ENCODE assay signal across 1 cellular context in genomic region chr17:63621684-63622570, GRCh38.
TF ChIP-seq lines count a peak whose summit lies in the region.

MAP3K3 (plus strand) TSS chr17:63622417; CDS start chr17:63622760, 343 bp downstream.

TF ChIP-seq in HEK293, 187 proteins besides CTCF, POLR2A, EP300 and RAD21 (continued from another document and continues in another):
- TF ChIP-seq, protein P1, sequence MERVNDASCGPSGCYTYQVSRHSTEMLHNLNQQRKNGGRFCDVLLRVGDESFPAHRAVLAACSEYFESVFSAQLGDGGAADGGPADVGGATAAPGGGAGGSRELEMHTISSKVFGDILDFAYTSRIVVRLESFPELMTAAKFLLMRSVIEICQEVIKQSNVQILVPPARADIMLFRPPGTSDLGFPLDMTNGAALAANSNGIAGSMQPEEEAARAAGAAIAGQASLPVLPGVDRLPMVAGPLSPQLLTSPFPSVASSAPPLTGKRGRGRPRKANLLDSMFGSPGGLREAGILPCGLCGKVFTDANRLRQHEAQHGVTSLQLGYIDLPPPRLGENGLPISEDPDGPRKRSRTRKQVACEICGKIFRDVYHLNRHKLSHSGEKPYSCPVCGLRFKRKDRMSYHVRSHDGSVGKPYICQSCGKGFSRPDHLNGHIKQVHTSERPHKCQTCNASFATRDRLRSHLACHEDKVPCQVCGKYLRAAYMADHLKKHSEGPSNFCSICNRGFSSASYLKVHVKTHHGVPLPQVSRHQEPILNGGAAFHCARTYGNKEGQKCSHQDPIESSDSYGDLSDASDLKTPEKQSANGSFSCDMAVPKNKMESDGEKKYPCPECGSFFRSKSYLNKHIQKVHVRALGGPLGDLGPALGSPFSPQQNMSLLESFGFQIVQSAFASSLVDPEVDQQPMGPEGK (tag by site-specific recombination; IDR thresholded peaks at IDR 0.05): peak; percentile 99
- TF ChIP-seq ZNF274 (IDR thresholded peaks at IDR 0.05; ENCODE audit: low read length) (no peak), ZNF274 (tag by site-specific recombination; IDR thresholded peaks at IDR 0.05; ENCODE audit: borderline replicate concordance) (no peak), ZNF645 (tag by site-specific recombination; IDR thresholded peaks at IDR 0.05) (no peak), GLI4 (tag by site-specific recombination; IDR thresholded peaks at IDR 0.05) (peak; percentile 62; the same call in 1 of the 2 replicates), ZNF561 (tag by site-specific recombination; IDR thresholded peaks at IDR 0.05; ENCODE audit: borderline replicate concordance) (peak; percentile 96; the same call in 1 of the 2 replicates), ZNF211 (tag by site-specific recombination; IDR thresholded peaks at IDR 0.05; ENCODE audit: low read depth) (no peak), ZNF132 (tag by site-specific recombination; IDR thresholded peaks at IDR 0.05; ENCODE audit: borderline replicate concordance) (no peak), ZNF76 (tag by site-specific recombination; IDR thresholded peaks at IDR 0.05; ENCODE audit: borderline replicate concordance, low read depth) (no peak; the same call in 1 of the 2 replicates), ZNF548 (tag by site-specific recombination; IDR thresholded peaks at IDR 0.05) (0 out of 2 replicates have a peak, but pooled peaks have one; percentile 17), GLIS2 (tag by site-specific recombination; IDR thresholded peaks at IDR 0.05) (peak; percentile 95), ZSCAN18 (tag by site-specific recombination; IDR thresholded peaks at IDR 0.05) (no peak), AEBP2 (tag by site-specific recombination; IDR thresholded peaks at IDR 0.05; ENCODE audit: borderline replicate concordance) (no peak), ZNF513 (tag by site-specific recombination; IDR thresholded peaks at IDR 0.05) (no peak), ZNF677 (tag by site-specific recombination; IDR thresholded peaks at IDR 0.05) (no peak), SP2 (tag by site-specific recombination; IDR thresholded peaks at IDR 0.05) (peak; percentile 98), TSHZ1 (tag by site-specific recombination; IDR thresholded peaks at IDR 0.05; ENCODE audit: borderline replicate concordance) (peak; percentile 79), ZFP69B (tag by site-specific recombination; IDR thresholded peaks at IDR 0.05) (peak; percentile 83), ZNF707 (tag by site-specific recombination; IDR thresholded peaks at IDR 0.05) (no peak), ZBTB1 (tag by site-specific recombination; IDR thresholded peaks at IDR 0.05) (no peak), SCRT2 (tag by site-specific recombination; IDR thresholded peaks at IDR 0.05) (no peak), SCRT1 (tag by site-specific recombination; IDR thresholded peaks at IDR 0.05; ENCODE audit: borderline replicate concordance) (no peak), KLF1 (tag by site-specific recombination; IDR thresholded peaks at IDR 0.05) (peak; percentile 97), ZNF777 (tag by site-specific recombination; IDR thresholded peaks at IDR 0.05; ENCODE audit: borderline replicate concordance) (no peak), ZNF521 (tag by site-specific recombination; IDR thresholded peaks at IDR 0.05) (no peak), ZNF555 (tag by site-specific recombination; conservative IDR thresholded peaks at IDR 0.05) (no peak), PRDM6 (tag by site-specific recombination; IDR thresholded peaks at IDR 0.05) (no peak), ZNF2 (tag by site-specific recombination; IDR thresholded peaks at IDR 0.05) (peak; percentile 87), ZNF416 (tag by site-specific recombination; IDR thresholded peaks at IDR 0.05) (no peak), ZNF121 (tag by site-specific recombination; IDR thresholded peaks at IDR 0.05) (no peak)
- TF ChIP-seq, protein P2, sequence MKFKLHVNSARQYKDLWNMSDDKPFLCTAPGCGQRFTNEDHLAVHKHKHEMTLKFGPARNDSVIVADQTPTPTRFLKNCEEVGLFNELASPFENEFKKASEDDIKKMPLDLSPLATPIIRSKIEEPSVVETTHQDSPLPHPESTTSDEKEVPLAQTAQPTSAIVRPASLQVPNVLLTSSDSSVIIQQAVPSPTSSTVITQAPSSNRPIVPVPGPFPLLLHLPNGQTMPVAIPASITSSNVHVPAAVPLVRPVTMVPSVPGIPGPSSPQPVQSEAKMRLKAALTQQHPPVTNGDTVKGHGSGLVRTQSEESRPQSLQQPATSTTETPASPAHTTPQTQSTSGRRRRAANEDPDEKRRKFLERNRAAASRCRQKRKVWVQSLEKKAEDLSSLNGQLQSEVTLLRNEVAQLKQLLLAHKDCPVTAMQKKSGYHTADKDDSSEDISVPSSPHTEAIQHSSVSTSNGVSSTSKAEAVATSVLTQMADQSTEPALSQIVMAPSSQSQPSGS (tag by site-specific recombination; IDR thresholded peaks at IDR 0.05; ENCODE audit: low read depth): no peak
- TF ChIP-seq, protein P3, sequence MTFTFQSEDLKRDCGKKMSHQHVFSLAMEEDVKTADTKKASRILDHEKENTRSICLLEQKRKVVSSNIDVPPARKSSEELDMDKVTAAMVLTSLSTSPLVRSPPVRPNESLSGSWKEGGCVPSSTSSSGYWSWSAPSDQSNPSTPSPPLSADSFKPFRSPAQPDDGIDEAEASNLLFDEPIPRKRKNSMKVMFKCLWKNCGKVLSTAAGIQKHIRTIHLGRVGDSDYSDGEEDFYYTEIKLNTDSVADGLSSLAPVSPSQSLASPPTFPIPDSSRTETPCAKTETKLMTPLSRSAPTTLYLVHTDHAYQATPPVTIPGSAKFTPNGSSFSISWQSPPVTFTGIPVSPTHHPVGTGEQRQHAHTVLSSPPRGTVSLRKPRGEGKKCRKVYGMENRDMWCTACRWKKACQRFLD (tag by site-specific recombination; IDR thresholded peaks at IDR 0.05): no peak
- TF ChIP-seq, protein P4, sequence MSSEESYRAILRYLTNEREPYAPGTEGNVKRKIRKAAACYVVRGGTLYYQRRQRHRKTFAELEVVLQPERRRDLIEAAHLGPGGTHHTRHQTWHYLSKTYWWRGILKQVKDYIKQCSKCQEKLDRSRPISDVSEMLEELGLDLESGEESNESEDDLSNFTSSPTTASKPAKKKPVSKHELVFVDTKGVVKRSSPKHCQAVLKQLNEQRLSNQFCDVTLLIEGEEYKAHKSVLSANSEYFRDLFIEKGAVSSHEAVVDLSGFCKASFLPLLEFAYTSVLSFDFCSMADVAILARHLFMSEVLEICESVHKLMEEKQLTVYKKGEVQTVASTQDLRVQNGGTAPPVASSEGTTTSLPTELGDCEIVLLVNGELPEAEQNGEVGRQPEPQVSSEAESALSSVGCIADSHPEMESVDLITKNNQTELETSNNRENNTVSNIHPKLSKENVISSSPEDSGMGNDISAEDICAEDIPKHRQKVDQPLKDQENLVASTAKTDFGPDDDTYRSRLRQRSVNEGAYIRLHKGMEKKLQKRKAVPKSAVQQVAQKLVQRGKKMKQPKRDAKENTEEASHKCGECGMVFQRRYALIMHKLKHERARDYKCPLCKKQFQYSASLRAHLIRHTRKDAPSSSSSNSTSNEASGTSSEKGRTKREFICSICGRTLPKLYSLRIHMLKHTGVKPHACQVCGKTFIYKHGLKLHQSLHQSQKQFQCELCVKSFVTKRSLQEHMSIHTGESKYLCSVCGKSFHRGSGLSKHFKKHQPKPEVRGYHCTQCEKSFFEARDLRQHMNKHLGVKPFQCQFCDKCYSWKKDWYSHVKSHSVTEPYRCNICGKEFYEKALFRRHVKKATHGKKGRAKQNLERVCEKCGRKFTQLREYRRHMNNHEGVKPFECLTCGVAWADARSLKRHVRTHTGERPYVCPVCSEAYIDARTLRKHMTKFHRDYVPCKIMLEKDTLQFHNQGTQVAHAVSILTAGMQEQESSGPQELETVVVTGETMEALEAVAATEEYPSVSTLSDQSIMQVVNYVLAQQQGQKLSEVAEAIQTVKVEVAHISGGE (tag by site-specific recombination; conservative IDR thresholded peaks at IDR 0.05; ENCODE audit: low read depth): peak; percentile 70
- TF ChIP-seq, protein P5, sequence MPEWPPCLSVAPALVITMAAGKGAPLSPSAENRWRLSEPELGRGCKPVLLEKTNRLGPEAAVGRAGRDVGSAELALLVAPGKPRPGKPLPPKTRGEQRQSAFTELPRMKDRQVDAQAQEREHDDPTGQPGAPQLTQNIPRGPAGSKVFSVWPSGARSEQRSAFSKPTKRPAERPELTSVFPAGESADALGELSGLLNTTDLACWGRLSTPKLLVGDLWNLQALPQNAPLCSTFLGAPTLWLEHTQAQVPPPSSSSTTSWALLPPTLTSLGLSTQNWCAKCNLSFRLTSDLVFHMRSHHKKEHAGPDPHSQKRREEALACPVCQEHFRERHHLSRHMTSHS (tag by site-specific recombination; IDR thresholded peaks at IDR 0.05): no peak
- TF ChIP-seq, protein P6, sequence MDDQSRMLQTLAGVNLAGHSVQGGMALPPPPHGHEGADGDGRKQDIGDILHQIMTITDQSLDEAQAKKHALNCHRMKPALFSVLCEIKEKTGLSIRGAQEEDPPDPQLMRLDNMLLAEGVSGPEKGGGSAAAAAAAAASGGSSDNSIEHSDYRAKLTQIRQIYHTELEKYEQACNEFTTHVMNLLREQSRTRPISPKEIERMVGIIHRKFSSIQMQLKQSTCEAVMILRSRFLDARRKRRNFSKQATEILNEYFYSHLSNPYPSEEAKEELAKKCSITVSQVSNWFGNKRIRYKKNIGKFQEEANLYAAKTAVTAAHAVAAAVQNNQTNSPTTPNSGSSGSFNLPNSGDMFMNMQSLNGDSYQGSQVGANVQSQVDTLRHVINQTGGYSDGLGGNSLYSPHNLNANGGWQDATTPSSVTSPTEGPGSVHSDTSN (CRISPR knock-in tag; IDR thresholded peaks at IDR 0.05): peak; percentile 95
